Comparison of ENCODE assay signal across 8 cellular contexts in genomic region chr3:49020335-49021212, GRCh38. TPM values are rescaled to one million over a fixed set of nuclear protein-coding genes. Genes with fewer than 3 reads are reported as not detected.
DNase-seq lines count a peak whose midpoint lies in the region; ATAC-seq and TF ChIP-seq lines count a peak whose summit lies in the region.

No MANE protein-coding gene starts in this region.

- DNase-seq in KBM-7 (peak; percentile 69), cardiac muscle cell (ENCODE audit: low read depth in 1 of 2, low spot score in 1 of 2) (peak in 1 of 2 donors; percentile 39), posterior cingulate gyrus (peak in 6 of 10 donors; percentile 27 to 90 (median 62)), DMS79 (lab: John Stamatoyannopoulos, UW) (no peak)
- DNase-seq in activated T-helper 2 cell treated with anti-CD3 and anti-CD28 coated beads, Interferon-gamma antibody, Interleukin-2, Interleukin-4, amounts not matched to agents 10 μg/mL and 5 μg/mL and 100 μg/mL, durations not matched to agents 14 hours and 24 hours and 36 hours (ENCODE audit: low spot score): peak; percentile 41
- DNase-seq in effector CD4-positive, alpha-beta T cell: no peak

- H3K27me3 Mint-ChIP-seq in activated T-helper 2 cell treated with anti-CD3 and anti-CD28 coated beads, Interferon-gamma antibody, Interleukin-2, Interleukin-4, amounts not matched to agents 10 μg/mL and 5 μg/mL and 100 μg/mL, durations not matched to agents 14 hours and 24 hours and 36 hours (ENCODE audit: low read depth): no peaks in the 10 kb centered on the region

- H3K27me3 ChIP-seq in cardiac muscle cell: no peaks in the 10 kb centered on the region

- H3K4me3 ChIP-seq in cardiac muscle cell: peak overlapping the region; percentile 55

- no peaks in the 10 kb centered on the region for H3K9me3 Mint-ChIP-seq in activated T-helper 2 cell treated with anti-CD3 and anti-CD28 coated beads, Interferon-gamma antibody, Interleukin-2, Interleukin-4, amounts not matched to agents 10 μg/mL and 5 μg/mL and 100 μg/mL, durations not matched to agents 14 hours and 24 hours and 36 hours

- intact Hi-C loops in activated T-helper 2 cell treated with anti-CD3 and anti-CD28 coated beads, Interferon-gamma antibody, Interleukin-2, Interleukin-4, amounts not matched to agents 10 μg/mL and 5 μg/mL and 100 μg/mL, durations not matched to agents 14 hours and 24 hours and 36 hours (cut with micrococcal nuclease): loop anchor here (1.0 to 10.0 kb wide), 5 partner anchors 9 to 394 kb away; partner anchors contain the start of genes IMPDH2, QRICH1, RHOA and TCTA
- intact Hi-C loops in posterior cingulate gyrus (cut with DNase I): loop anchor here (10.0 kb wide), 1 partner anchor 74 kb away; the partner anchor contains the start of gene QRICH1

- ATAC-seq in GM18873 (IDR thresholded peaks at IDR 0.05; ENCODE audit: low FRiP score, unreplicated experiment): peak; percentile 3

- H3K4me1 Mint-ChIP-seq in activated T-helper 2 cell treated with anti-CD3 and anti-CD28 coated beads, Interferon-gamma antibody, Interleukin-2, Interleukin-4, amounts not matched to agents 10 μg/mL and 5 μg/mL and 100 μg/mL, durations not matched to agents 14 hours and 24 hours and 36 hours (ENCODE audit: low read depth): peaks cover 25% of the 10 kb centered on the region

- peak overlapping the region; percentile 95 for H3K4me3 Mint-ChIP-seq in activated T-helper 2 cell treated with anti-CD3 and anti-CD28 coated beads, Interferon-gamma antibody, Interleukin-2, Interleukin-4, amounts not matched to agents 10 μg/mL and 5 μg/mL and 100 μg/mL, durations not matched to agents 14 hours and 24 hours and 36 hours (ENCODE audit: low read depth)

- peak overlapping the region; percentile 83 for H3K27ac Mint-ChIP-seq in activated T-helper 2 cell treated with anti-CD3 and anti-CD28 coated beads, Interferon-gamma antibody, Interleukin-2, Interleukin-4, amounts not matched to agents 10 μg/mL and 5 μg/mL and 100 μg/mL, durations not matched to agents 14 hours and 24 hours and 36 hours

- no peaks in the 10 kb centered on the region for H3K9me3 ChIP-seq in cardiac muscle cell (ENCODE audit: low read depth)

- peaks cover 43% of the 10 kb centered on the region for H3K36me3 Mint-ChIP-seq in activated T-helper 2 cell treated with anti-CD3 and anti-CD28 coated beads, Interferon-gamma antibody, Interleukin-2, Interleukin-4, amounts not matched to agents 10 μg/mL and 5 μg/mL and 100 μg/mL, durations not matched to agents 14 hours and 24 hours and 36 hours (ENCODE audit: low read depth)

- peaks cover 27% of the 10 kb centered on the region for H3K36me3 ChIP-seq in cardiac muscle cell

- in situ Hi-C loops in KBM-7 (cut with MboI; ENCODE audit: low pct_unique_long_range_greater_than_20kb, low sequenced_read_pairs): no loop called here

- H3K4me1 ChIP-seq in cardiac muscle cell (ENCODE audit: low read depth): peaks cover 15% of the 10 kb centered on the region

- peak overlapping the region; percentile 98 for H3K27ac ChIP-seq in C4-2B
- peak overlapping the region; percentile 96 for H3K27ac ChIP-seq in cardiac muscle cell

- TF ChIP-seq CTCF in C4-2B (conservative IDR thresholded peaks at IDR 0.05): no peak
- TF ChIP-seq CTCF in cardiac muscle cell (IDR thresholded peaks at IDR 0.05; ENCODE audit: low read depth, low read length): no peak

RNA-seq across cellular contexts. Expression of gene NDUFAF3, which starts 1.3 kb away (rescaled TPM):
- 118 and 120 TPM in 2 replicates for total RNA-seq in activated T-helper 2 cell treated with anti-CD3 and anti-CD28 coated beads, Interferon-gamma antibody, Interleukin-2, Interleukin-4, amounts not matched to agents 10 μg/mL and 5 μg/mL and 100 μg/mL, durations not matched to agents 14 hours and 24 hours and 36 hours
- 217 and 361 TPM in 2 replicates for total RNA-seq in cardiac muscle cell
- polyA plus RNA-seq in cardiac muscle cell: 280 and 310 TPM in 2 replicates

RNA-seq across cellular contexts. Expression of gene DALRD3, which starts 2.2 kb away (rescaled TPM):
- total RNA-seq in activated T-helper 2 cell treated with anti-CD3 and anti-CD28 coated beads, Interferon-gamma antibody, Interleukin-2, Interleukin-4, amounts not matched to agents 10 μg/mL and 5 μg/mL and 100 μg/mL, durations not matched to agents 14 hours and 24 hours and 36 hours: 30.4 and 30.5 TPM in 2 replicates
- 78.0 and 81.0 TPM in 2 replicates for total RNA-seq in cardiac muscle cell
- polyA plus RNA-seq in cardiac muscle cell: 54.6 and 96.2 TPM in 2 replicates

RNA-seq across cellular contexts. Expression of gene IMPDH2, which starts 8.6 kb away (rescaled TPM):
- 412 and 416 TPM in 2 replicates for total RNA-seq in activated T-helper 2 cell treated with anti-CD3 and anti-CD28 coated beads, Interferon-gamma antibody, Interleukin-2, Interleukin-4, amounts not matched to agents 10 μg/mL and 5 μg/mL and 100 μg/mL, durations not matched to agents 14 hours and 24 hours and 36 hours
- 155 and 186 TPM in 2 replicates for total RNA-seq in cardiac muscle cell
- 118 and 179 TPM in 2 replicates for polyA plus RNA-seq in cardiac muscle cell

RNA-seq across cellular contexts. Expression of gene WDR6, which starts 13.4 kb away (rescaled TPM):
- total RNA-seq in activated T-helper 2 cell treated with anti-CD3 and anti-CD28 coated beads, Interferon-gamma antibody, Interleukin-2, Interleukin-4, amounts not matched to agents 10 μg/mL and 5 μg/mL and 100 μg/mL, durations not matched to agents 14 hours and 24 hours and 36 hours: 161 and 167 TPM in 2 replicates
- total RNA-seq in cardiac muscle cell: 176 and 223 TPM in 2 replicates
- polyA plus RNA-seq in cardiac muscle cell: 276 and 277 TPM in 2 replicates

RNA-seq across cellular contexts. Expression of gene P4HTM, which starts 30.5 kb away (rescaled TPM):
- total RNA-seq in activated T-helper 2 cell treated with anti-CD3 and anti-CD28 coated beads, Interferon-gamma antibody, Interleukin-2, Interleukin-4, amounts not matched to agents 10 μg/mL and 5 μg/mL and 100 μg/mL, durations not matched to agents 14 hours and 24 hours and 36 hours: 37.8 and 39.1 TPM in 2 replicates
- 63.3 and 76.5 TPM in 2 replicates for total RNA-seq in cardiac muscle cell
- 60.4 and 84.7 TPM in 2 replicates for polyA plus RNA-seq in cardiac muscle cell

Comparison
In these comparisons a context has a peak if more than half of its experiments do, and no peak if none do; other contexts are left out.
1. DNase-seq: peak in KBM-7 (single experiment), activated T-helper 2 cell treated with anti-CD3 and anti-CD28 coated beads, Interferon-gamma antibody, Interleukin-2, Interleukin-4, amounts not matched to agents 10 μg/mL and 5 μg/mL and 100 μg/mL, durations not matched to agents 14 hours and 24 hours and 36 hours (single experiment) and posterior cingulate gyrus (6 of 10); none in effector CD4-positive, alpha-beta T cell (single experiment) and DMS79 (single experiment).